In the genomic region with DNA sequence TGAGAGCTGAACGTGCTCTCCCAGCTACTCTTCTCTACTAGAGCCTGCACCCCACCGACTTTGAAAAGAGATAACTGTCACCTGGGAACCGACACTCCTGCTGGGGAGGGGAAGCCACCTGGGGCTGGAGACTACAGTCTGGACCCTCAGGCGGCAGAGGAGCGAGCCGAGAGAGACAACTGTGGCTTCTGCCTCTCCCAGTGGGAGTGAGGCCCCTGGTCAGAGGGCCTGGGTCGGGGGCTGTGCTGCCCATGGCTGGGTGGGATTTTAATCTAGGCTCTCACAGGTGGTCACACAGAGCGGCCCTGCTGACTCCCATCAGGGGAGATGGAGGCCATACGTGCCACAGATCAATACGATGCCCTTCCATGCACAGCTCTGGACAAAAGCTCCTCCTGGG, we compare ENCODE assay signal across 17 cellular contexts.
"Had no signal": no experiment of that assay in that cellular context is flagged by ENCODE, and none has a peak within 500 bp of the region (broad histone marks: within the 10 kb centered on the region; RNA-seq: fewer than 3 reads in every experiment).

No MANE protein-coding gene starts in this region.

- H3K9me3 Mint-ChIP-seq: activated CD4-positive, alpha-beta memory T cell treated with anti-CD3 and anti-CD28 coated beads, Interleukin-2, amount 10 ng/mL, durations not matched to agents 7 days and 5 days; activated T-cell treated with anti-CD3 and anti-CD28 coated beads, Interleukin-2, amount 50 U/mL, for 4 hours; mesothelial cell of epicardium; natural killer cell treated with Interleukin-12 subunit alpha and Interleukin-12 subunit beta and Interleukin-15 and Interleukin-18, amount 100 ng/mL, for 72 hours; stimulated activated naive CD8-positive, alpha-beta T cell treated with anti-CD3 and anti-CD28 coated beads, Interleukin-15, Interleukin-2, amounts not matched to agents 100 ng/mL and 50 ng/mL, for 24 hours had no signal

- H3K27ac ChIP-seq: foreskin keratinocyte, hepatocyte, tibial nerve, VCaP had no signal

- H3K4me1 Mint-ChIP-seq: activated CD4-positive, alpha-beta memory T cell treated with anti-CD3 and anti-CD28 coated beads, Interleukin-2, amount 10 ng/mL, durations not matched to agents 7 days and 5 days; mesothelial cell of epicardium had no signal

- H3K4me3 Mint-ChIP-seq: activated CD4-positive, alpha-beta memory T cell treated with anti-CD3 and anti-CD28 coated beads, Interleukin-2, amount 10 ng/mL, durations not matched to agents 7 days and 5 days; activated naive CD8-positive, alpha-beta T cell; activated T-cell treated with anti-CD3 and anti-CD28 coated beads, Interleukin-2, amount 50 U/mL, for 4 hours; mesothelial cell of epicardium; natural killer cell treated with Interleukin-12 subunit alpha and Interleukin-12 subunit beta and Interleukin-15 and Interleukin-18, amount 100 ng/mL, for 72 hours; stimulated activated naive CD8-positive, alpha-beta T cell treated with anti-CD3 and anti-CD28 coated beads, Interleukin-15, Interleukin-2, amounts not matched to agents 100 ng/mL and 50 ng/mL, for 24 hours had no signal

- DNase-seq: activated CD4-positive, alpha-beta memory T cell treated with anti-CD3 and anti-CD28 coated beads, Interleukin-2, amount 10 ng/mL, durations not matched to agents 7 days and 5 days; activated CD4-positive, alpha-beta T cell treated with anti-CD3 and anti-CD28 coated beads for 4 hours; activated gamma-delta T cell; activated T-cell treated with anti-CD3 and anti-CD28 coated beads, Interleukin-2, amount 50 U/mL, for 4 hours; amniotic stem cell; foreskin keratinocyte; left colon; nucleus accumbens; retina; T-helper 2 cell had no signal

- ATAC-seq: activated T-cell treated with anti-CD3 and anti-CD28 coated beads, Interleukin-2, amount 50 U/mL, for 4 hours; foreskin keratinocyte; left colon had no signal

- H3K27ac Mint-ChIP-seq: activated CD4-positive, alpha-beta memory T cell treated with anti-CD3 and anti-CD28 coated beads, Interleukin-2, amount 10 ng/mL, durations not matched to agents 7 days and 5 days; activated naive CD8-positive, alpha-beta T cell; mesothelial cell of epicardium; natural killer cell treated with Interleukin-12 subunit alpha and Interleukin-12 subunit beta and Interleukin-15 and Interleukin-18, amount 100 ng/mL, for 72 hours; stimulated activated naive CD8-positive, alpha-beta T cell treated with anti-CD3 and anti-CD28 coated beads, Interleukin-15, Interleukin-2, amounts not matched to agents 100 ng/mL and 50 ng/mL, for 24 hours had no signal

- H3K4me3 ChIP-seq: hepatocyte, tibial nerve had no signal

- H3K27me3 ChIP-seq: foreskin keratinocyte, tibial nerve had no signal

- H3K36me3 Mint-ChIP-seq: activated naive CD8-positive, alpha-beta T cell; mesothelial cell of epicardium; natural killer cell treated with Interleukin-12 subunit alpha and Interleukin-12 subunit beta and Interleukin-15 and Interleukin-18, amount 100 ng/mL, for 72 hours had no signal

- H3K4me1 ChIP-seq: foreskin keratinocyte, tibial nerve had no signal

- H3K36me3 ChIP-seq: tibial nerve had no signal

- H3K4me2 ChIP-seq: hepatocyte had no signal

- H3K79me2 ChIP-seq: hepatocyte had no signal

- H2AFZ ChIP-seq: hepatocyte had no signal
